7 cellular contexts compared by ENCODE assay signal in the genomic region with DNA sequence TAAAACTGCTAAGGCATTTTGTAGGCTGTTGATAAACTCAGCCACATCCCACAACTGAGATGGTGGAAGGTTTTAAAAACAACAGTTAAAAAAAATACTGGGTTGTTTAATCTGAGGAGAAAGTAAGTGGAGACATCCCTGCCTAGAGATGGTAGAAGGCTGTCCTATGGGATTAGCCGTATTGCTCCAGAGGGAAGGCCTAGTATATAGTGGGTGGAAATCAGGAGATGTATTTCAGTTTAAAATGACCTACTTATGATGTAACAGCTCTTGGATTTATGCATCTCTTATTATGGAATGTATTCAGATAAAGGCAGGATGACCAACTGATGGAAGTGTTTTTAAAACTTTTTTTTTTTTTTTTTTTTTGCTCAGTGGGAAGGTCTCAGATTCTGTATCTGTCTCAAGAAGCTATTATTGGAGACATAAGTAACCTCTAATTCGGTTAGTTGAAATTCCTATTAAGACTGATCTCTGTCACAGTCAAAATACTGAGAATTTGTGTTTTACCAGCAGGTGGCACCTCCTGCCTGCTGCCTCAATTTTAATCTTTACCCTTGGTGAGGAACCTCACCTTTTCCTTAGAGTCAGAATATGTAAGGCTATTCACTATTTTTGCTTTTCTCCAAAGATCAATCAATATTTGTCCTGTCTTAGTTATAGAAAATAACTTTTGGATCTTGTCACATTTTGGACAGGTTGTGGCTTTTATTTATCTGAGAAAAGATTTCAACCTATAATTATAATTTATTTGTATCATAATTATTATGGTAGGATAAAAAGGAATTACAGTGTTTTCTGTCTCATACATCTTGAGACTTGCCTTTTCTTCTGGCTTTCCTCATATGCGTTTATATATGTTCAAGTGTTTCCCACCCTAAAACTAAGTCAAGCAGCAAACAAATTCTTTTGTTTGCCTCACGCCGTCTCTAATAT.
DNase-seq lines count a peak whose midpoint lies in the region; ATAC-seq, FAIRE-seq and TF ChIP-seq lines count a peak whose summit lies in the region.

No MANE protein-coding gene starts in this region.

- H3K4me1 Mint-ChIP-seq in naive B cell: no peaks in the 10 kb centered on the region

- H4K8ac ChIP-seq in H1 (ENCODE audit: extremely low read depth, insufficient read depth, low read length): no peak overlapping the region

- DNase-seq in DMS79 treated with DMSO at 0.1 percent for 48 hours (lab: John Stamatoyannopoulos, UW) (peak; percentile 46), HFF-Myc (ENCODE audit: extremely low read depth, low read depth) (peak; percentile 4), OCI-M1 (lab: John Stamatoyannopoulos, UW) (peak; percentile 57), H1 (ENCODE audit: low read depth in 1 of 2, low spot score in 2 of 2) (no peak), naive B cell (peak; percentile 5), kidney glomerular epithelial cell (lab: John Stamatoyannopoulos, UW) (no peak)

- H3K27me3 Mint-ChIP-seq in naive B cell: no peaks in the 10 kb centered on the region

- H2BK120ac ChIP-seq in H1 (replicated peaks; ENCODE audit: low read depth, low read length): no peak overlapping the region

- no peak overlapping the region for H2AFZ ChIP-seq in H1 (ENCODE audit: low read length)

- H3K4ac ChIP-seq in H1 (replicated peaks; ENCODE audit: insufficient read length, low read depth, low read length): no peak overlapping the region

- H3K4me3 Mint-ChIP-seq in naive B cell: no peak overlapping the region

- no peak overlapping the region for H3K4me3 ChIP-seq in HFF-Myc (replicated peaks; ENCODE audit: low read depth, low read length)
- H3K4me3 ChIP-seq in H1 (ENCODE audit: extremely low read depth in 1 of 4, insufficient read depth in 2 of 4, low read depth in 3 of 4, low read length in 4 of 4): no peak overlapping the region

- no peak for TF ChIP-seq EP300 in H1 (IDR thresholded peaks at IDR 0.05; ENCODE audit: borderline replicate concordance in 1 of 2, low read depth in 2 of 2, low read length in 2 of 2)

- H3K36me3 Mint-ChIP-seq in naive B cell: peaks cover 7 to 21% of the 10 kb centered on the region in 2 donors

- H3K9ac ChIP-seq in H1 (replicated peaks in 1 of 4; ENCODE audit: extremely low read depth in 1 of 4, low read depth in 3 of 4, low read length in 3 of 4): no peak overlapping the region

- no peak overlapping the region for H3K18ac ChIP-seq in H1 (ENCODE audit: extremely low read depth, low read length)

- H3K27ac Mint-ChIP-seq in naive B cell: peak overlapping the region in 2 of 6 donors; percentile 31 to 41

- peaks cover 0 to 6% (median 1%) of the 10 kb centered on the region in 4 experiments; a peak in 3 of 8 replicates for H3K36me3 ChIP-seq in H1 (ENCODE audit: control insufficient read depth in 2 of 4, insufficient read depth in 4 of 4, low read length in 3 of 4)

- H3K9me3 Mint-ChIP-seq in naive B cell: no peaks in the 10 kb centered on the region

- POLR2A ChIA-PET in H1 (lab: Charles Lee; ENCODE audit: partially characterized antibody): no interaction called here

- H2BK5ac ChIP-seq in H1 (ENCODE audit: low read depth, low read length): no peak overlapping the region

- H3K27ac ChIP-seq in H1 (ENCODE audit: low read depth, low read length): no peak overlapping the region

- 84% methylated on average over 5 of the region's 5 CpGs; no CpG with 5 or more reads in 1 of the 2 experiments for WGBS in H1 (ENCODE audit: extremely low coverage in 1 of 2, insufficient coverage in 1 of 2, insufficient read length in 1 of 2, insufficient replicate concordance in 2 of 2, low coverage in 1 of 2, low lambda C conversion rate in 2 of 2, missing lambda C conversion rate in 1 of 2), 2 experiments

- H3K14ac ChIP-seq in H1 (ENCODE audit: insufficient read length): no peak overlapping the region

- no peaks in the 10 kb centered on the region for H3K9me3 ChIP-seq in H1 (ENCODE audit: insufficient read depth in 2 of 2, low read depth in 1 of 2, low read length in 1 of 2)

- H4K5ac ChIP-seq in H1 (ENCODE audit: insufficient read length, low read depth, low read length): no peak overlapping the region

- no peak overlapping the region for H2BK20ac ChIP-seq in H1 (ENCODE audit: low read length)

- H4K20me1 ChIP-seq in H1 (replicated peaks in 1 of 2; ENCODE audit: control insufficient read depth in 1 of 2, insufficient read depth in 2 of 2, low read length in 2 of 2): no peaks in the 10 kb centered on the region

- no peak overlapping the region for H3K23ac ChIP-seq in H1 (ENCODE audit: insufficient read length)

- H3K79me2 ChIP-seq in H1 (ENCODE audit: control insufficient read depth in 1 of 2, insufficient read depth in 2 of 2, low read length in 2 of 2): no peaks in the 10 kb centered on the region

- TF ChIP-seq RAD21 in H1 (IDR thresholded peaks at IDR 0.05 in 1 of 2, conservative IDR thresholded peaks at IDR 0.05 in 1 of 2; ENCODE audit: low read depth in 2 of 2, low read length in 2 of 2): peak; percentile 89 to 95

- CTCF ChIA-PET in H1 (lab: Charles Lee; ENCODE audit: partially characterized antibody): interaction anchor here (0.6 to 3.7 kb wide), 26 partner anchors 10 to 439 kb away, joined by 3 to 15 read pairs (median 4); no protein-coding TSS in a partner anchor

- H3K4me2 ChIP-seq in H1 (ENCODE audit: insufficient read depth in 1 of 2, low read depth in 2 of 2, low read length in 2 of 2): no peak overlapping the region

- TF ChIP-seq CTCF in HFF-Myc (IDR thresholded peaks at IDR 0.05; ENCODE audit: low read depth, low read length, missing control alignments) (peak; percentile 49), H1 (IDR thresholded peaks at IDR 0.05; ENCODE audit: control extremely low read depth in 1 of 3, insufficient read depth in 1 of 3, low read depth in 1 of 3, low read length in 3 of 3) (peak in 2 of 3 experiments; percentile 61 to 73; a peak in 3 of 4 replicates)

- peak; percentile 45 for FAIRE-seq in H1 (lab: Jason Lieb, UNC)

- H3K27me3 ChIP-seq in H1 (replicated peaks in 1 of 4; ENCODE audit: control insufficient read depth in 3 of 4, extremely low read depth in 1 of 4, insufficient read depth in 3 of 4, low read length in 3 of 4): no peaks in the 10 kb centered on the region

- no peaks in the 10 kb centered on the region for H3K23me2 ChIP-seq in H1 (ENCODE audit: low read depth, low read length)

- TF ChIP-seq POLR2A in H1 (IDR thresholded peaks at IDR 0.05; ENCODE audit: control extremely low read depth in 1 of 2, low read depth in 2 of 2, low read length in 2 of 2): no peak

- no peak overlapping the region for H2AK5ac ChIP-seq in H1 (ENCODE audit: low read depth, low read length)

- no peak overlapping the region for H3K56ac ChIP-seq in H1 (replicated peaks; ENCODE audit: insufficient read length, low read depth, low read length)

- no peaks in the 10 kb centered on the region for H3K4me1 ChIP-seq in H1 (replicated peaks in 1 of 4; ENCODE audit: control insufficient read depth in 3 of 4, insufficient read depth in 4 of 4, low read length in 3 of 4)

- H4K91ac ChIP-seq in H1 (replicated peaks; ENCODE audit: insufficient read length, low read length): no peak overlapping the region

- no peak overlapping the region for H2BK12ac ChIP-seq in H1 (ENCODE audit: low read depth, low read length)

- ATAC-seq in naive B cell (ENCODE audit: low read depth in 2 of 2): peak in 1 of 2 donors; percentile 44
- ATAC-seq in HG02678 (IDR thresholded peaks at IDR 0.05; ENCODE audit: unreplicated experiment): no peak

- no peak overlapping the region for H2BK15ac ChIP-seq in H1 (ENCODE audit: low read length)

- no peaks in the 10 kb centered on the region for H3K79me1 ChIP-seq in H1 (ENCODE audit: low read depth, low read length)

TF ChIP-seq in H1, 55 proteins besides CTCF, POLR2A, EP300 and RAD21 (continues in another document):
- TF ChIP-seq NRF1 (IDR thresholded peaks at IDR 0.05; ENCODE audit: low read depth, low read length): no peak
- TF ChIP-seq NANOG (IDR thresholded peaks at IDR 0.05; ENCODE audit: insufficient read depth, low read depth, low read length, poor library complexity, severe bottlenecking): no peak
- TF ChIP-seq KDM4A (IDR thresholded peaks at IDR 0.05; ENCODE audit: low read depth, low read length, severe bottlenecking): no peak
- no peak for TF ChIP-seq RBBP5 (IDR thresholded peaks at IDR 0.05; ENCODE audit: borderline replicate concordance, low read depth, low read length)
- no peak for TF ChIP-seq CHD1 (IDR thresholded peaks at IDR 0.05; ENCODE audit: low read depth, low read length)
- no peak for TF ChIP-seq MAFK (IDR thresholded peaks at IDR 0.05; ENCODE audit: low read depth, low read length)
- no peak for TF ChIP-seq PHF8 (conservative IDR thresholded peaks at IDR 0.05; ENCODE audit: low read depth, low read length)
- no peak for TF ChIP-seq EGR1 (IDR thresholded peaks at IDR 0.05; ENCODE audit: borderline replicate concordance, low read depth, low read length)

Comparison
In these comparisons a context has a peak if more than half of its experiments do, and no peak if none do; other contexts are left out.
1. DNase-seq: peak in DMS79 treated with DMSO at 0.1 percent for 48 hours (single experiment), HFF-Myc (single experiment), OCI-M1 (single experiment) and naive B cell (single experiment); none in H1 (0 of 2) and kidney glomerular epithelial cell (single experiment).